In the genomic region with DNA sequence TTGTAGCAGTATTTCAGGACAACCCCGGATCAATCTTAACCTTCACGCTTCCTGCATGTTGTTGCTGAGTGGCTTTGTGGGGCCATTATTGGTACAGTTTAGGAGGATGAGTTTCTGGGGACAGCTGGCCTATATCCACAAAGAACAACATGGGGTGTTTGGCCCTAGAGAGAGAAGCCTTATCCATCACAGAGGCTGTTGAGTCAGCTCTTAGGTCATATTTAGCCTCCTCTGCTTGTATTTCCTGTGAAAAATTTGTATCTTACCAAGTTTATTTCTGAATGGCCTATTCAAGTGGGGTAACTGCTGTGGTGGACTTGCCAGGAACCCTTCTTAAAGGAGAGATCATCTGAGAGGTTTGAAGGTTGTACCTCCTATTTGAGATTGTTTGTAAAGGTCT, we compare ENCODE assay signal across 20 cellular contexts.
A peak's percentile ranks its signal among the peaks of the same experiment; 100 is the strongest.
DNase-seq lines count a peak whose midpoint lies in the region; TF ChIP-seq lines count a peak whose summit lies in the region.
"Had no signal": no experiment of that assay in that cellular context is flagged by ENCODE, and none has a peak within 500 bp of the region (broad histone marks: within the 10 kb centered on the region; RNA-seq: fewer than 3 reads in every experiment).

No MANE protein-coding gene starts in this region.

- H3K27ac Mint-ChIP-seq in glutamatergic neuron (ENCODE audit: unreplicated experiment), result peak overlapping the region; percentile 80
- H3K27ac Mint-ChIP-seq: T-cell had no signal

- intact Hi-C loops in left ventricle myocardium inferior (cut with micrococcal nuclease), result loop anchor here (10.0 kb wide), 1 partner anchor 50 kb away; no protein-coding TSS in a partner anchor

- no peaks in the 10 kb centered on the region for H3K27me3 ChIP-seq in cardiac muscle cell
- H3K27me3 ChIP-seq in left ventricle myocardium inferior (ENCODE audit: low read depth), result no peaks in the 10 kb centered on the region
- H3K27me3 ChIP-seq in right atrium auricular region, result no peaks in the 10 kb centered on the region
- H3K27me3 ChIP-seq: gastrocnemius medialis, neural progenitor cell had no signal

- peaks cover 13% of the 10 kb centered on the region for H3K27me3 Mint-ChIP-seq in glutamatergic neuron (ENCODE audit: unreplicated experiment)
- H3K27me3 Mint-ChIP-seq: CD8-positive, alpha-beta memory T cell; T-cell had no signal

- H3K36me3 ChIP-seq in cardiac muscle cell, result no peaks in the 10 kb centered on the region
- no peaks in the 10 kb centered on the region for H3K36me3 ChIP-seq in left ventricle myocardium inferior
- H3K36me3 ChIP-seq in right atrium auricular region, result no peaks in the 10 kb centered on the region
- H3K36me3 ChIP-seq: gastrocnemius medialis, neural progenitor cell, thoracic aorta had no signal

- H3K36me3 Mint-ChIP-seq in glutamatergic neuron (ENCODE audit: unreplicated experiment), result no peaks in the 10 kb centered on the region
- H3K36me3 Mint-ChIP-seq: T-cell had no signal

- DNase-seq in cardiac muscle cell (ENCODE audit: low read depth in 1 of 2, low spot score in 1 of 2), result peak in 1 of 2 donors; percentile 44
- no peak for DNase-seq in left ventricle myocardium inferior
- peak; percentile 79 for DNase-seq in NCI-H69 (lab: John Stamatoyannopoulos, UW)
- DNase-seq in glutamatergic neuron, result no peak
- no peak for DNase-seq in stimulated activated CD8-positive, alpha-beta memory T cell treated with anti-CD3 and anti-CD28 coated beads, Interleukin-4, amount 100 ng/mL, for 48 hours
- DNase-seq in DMS153 treated with DMSO at 0.1 percent for 48 hours (lab: John Stamatoyannopoulos, UW; ENCODE audit: unreplicated experiment), result no peak
- DNase-seq in right atrium auricular region (ENCODE audit: low spot score), result no peak
- DNase-seq: activated CD4-positive, alpha-beta T cell treated with anti-CD3 and anti-CD28 coated beads, Interleukin-2, amount 50 U/mL, for 48 hours; activated T-cell treated with anti-CD3 and anti-CD28 coated beads, Interleukin-2, amount 50 U/mL, for 1 hour; CD8-positive, alpha-beta memory T cell; dermis blood vessel endothelial cell; DMS79 treated with DMSO at 0.1 percent for 48 hours; gastrocnemius medialis; NCI-H1092 treated with DMSO at 0.1 percent for 48 hours; NCI-H524 treated with DMSO at 0.1 percent for 48 hours; T-cell had no signal

- H3K4me3 ChIP-seq in cardiac muscle cell, result no peak overlapping the region
- no peak overlapping the region for H3K4me3 ChIP-seq in left ventricle myocardium inferior
- H3K4me3 ChIP-seq in right atrium auricular region, result no peak overlapping the region
- H3K4me3 ChIP-seq: gastrocnemius medialis, neural progenitor cell, thoracic aorta had no signal

- H3K27ac ChIP-seq in cardiac muscle cell, result peak overlapping the region; percentile 18
- no peak overlapping the region for H3K27ac ChIP-seq in left ventricle myocardium inferior (replicated peaks)
- H3K27ac ChIP-seq in temporal lobe (ENCODE audit: low read depth, low read length), result peak overlapping the region; percentile 47
- no peak overlapping the region for H3K27ac ChIP-seq in right atrium auricular region
- H3K27ac ChIP-seq: gastrocnemius medialis, KMS-11, neural progenitor cell, thoracic aorta had no signal

- peaks cover 84% of the 10 kb centered on the region for H3K4me1 Mint-ChIP-seq in glutamatergic neuron (ENCODE audit: low read depth, unreplicated experiment)

- peak overlapping the region; percentile 56 for H3K4me3 Mint-ChIP-seq in glutamatergic neuron (ENCODE audit: unreplicated experiment)
- H3K4me3 Mint-ChIP-seq: neural progenitor cell had no signal

- no peaks in the 10 kb centered on the region for H3K9me3 ChIP-seq in cardiac muscle cell (ENCODE audit: low read depth)
- H3K9me3 ChIP-seq in left ventricle myocardium inferior (replicated peaks), result no peaks in the 10 kb centered on the region
- H3K9me3 ChIP-seq in right atrium auricular region, result no peaks in the 10 kb centered on the region
- H3K9me3 ChIP-seq: gastrocnemius medialis, thoracic aorta had no signal

- H3K9me3 Mint-ChIP-seq in glutamatergic neuron (ENCODE audit: unreplicated experiment), result peaks cover 36% of the 10 kb centered on the region
- H3K9me3 Mint-ChIP-seq: CD8-positive, alpha-beta memory T cell; T-cell had no signal

- TF ChIP-seq CTCF in cardiac muscle cell (IDR thresholded peaks at IDR 0.05; ENCODE audit: low read depth, low read length) (no peak), left ventricle myocardium inferior (IDR thresholded peaks at IDR 0.05; ENCODE audit: borderline replicate concordance) (no peak), glutamatergic neuron (IDR thresholded peaks at IDR 0.05; ENCODE audit: partially characterized antibody, unreplicated experiment) (no peak), right atrium auricular region (IDR thresholded peaks at IDR 0.05) (no peak)

- H3K4me1 ChIP-seq in cardiac muscle cell (ENCODE audit: low read depth) (peaks cover 32% of the 10 kb centered on the region), left ventricle myocardium inferior (peaks cover 100% of the 10 kb centered on the region), right atrium auricular region (peaks cover 0 to 81% of the 10 kb centered on the region in 2 donors)

Comparison
In these comparisons a context has a peak if more than half of its experiments do, and no peak if none do; other contexts are left out.
1. H3K27ac ChIP-seq: peak in cardiac muscle cell (single experiment) and temporal lobe (single experiment); none in left ventricle myocardium inferior (single experiment) and right atrium auricular region (0 of 2).